In genomic region chr5:103112910-103113309, GRCh38 we compare ENCODE assay signal across 21 cellular contexts.
"Had no signal": no experiment of that assay in that cellular context is flagged by ENCODE, and none has a peak within 500 bp of the region (broad histone marks: within the 10 kb centered on the region; RNA-seq: fewer than 3 reads in every experiment).

No MANE protein-coding gene starts in this region.

- H3K4me1 ChIP-seq: thyroid gland had no signal

- H3K4me1 Mint-ChIP-seq: nephron progenitor cell had no signal

- H3K4me3 Mint-ChIP-seq: activated CD4-positive, alpha-beta memory T cell treated with anti-CD3 and anti-CD28 coated beads for 36 hours; activated CD4-positive, alpha-beta T cell treated with anti-CD3 and anti-CD28 coated beads for 36 hours; activated naive CD4-positive, alpha-beta T cell treated with anti-CD3 and anti-CD28 coated beads, Interleukin-2, amount 50 U/mL, for 24 hours; memory B cell; nephron progenitor cell had no signal

- H3K27me3 Mint-ChIP-seq: activated CD4-positive, alpha-beta memory T cell treated with anti-CD3 and anti-CD28 coated beads for 36 hours; activated CD4-positive, alpha-beta T cell treated with anti-CD3 and anti-CD28 coated beads for 36 hours; activated naive CD4-positive, alpha-beta T cell treated with anti-CD3 and anti-CD28 coated beads, Interleukin-2, amount 50 U/mL, for 24 hours; memory B cell had no signal

- H3K9me3 ChIP-seq: ascending aorta, gastroesophageal sphincter, heart left ventricle, left lung, thyroid gland had no signal

- ATAC-seq: activated CD4-positive, alpha-beta T cell treated with anti-CD3 and anti-CD28 coated beads for 36 hours; esophagus mucosa; gastroesophageal sphincter; left lung had no signal

- H3K27ac ChIP-seq: ascending aorta, gastroesophageal sphincter, thyroid gland, WERI-Rb-1 had no signal

- DNase-seq: activated CD4-positive, alpha-beta memory T cell treated with anti-CD3 and anti-CD28 coated beads for 36 hours; activated CD4-positive, alpha-beta T cell treated with anti-CD3 and anti-CD28 coated beads for 36 hours; activated effector memory CD4-positive, alpha-beta T cell treated with anti-CD3 and anti-CD28 coated beads, Interleukin-2, amount 50 U/mL, for 16 hours; activated T-cell treated with anti-CD3 and anti-CD28 coated beads, Interleukin-2, amount 50 U/mL, for 1 hour; cerebellar nuclear complex; cortex of kidney; effector CD4-positive, alpha-beta T cell; heart left ventricle; nephron progenitor cell; stimulated activated CD4-positive, alpha-beta T cell treated with anti-CD3 and anti-CD28 coated beads, Interleukin-12 subunit alpha, Interleukin-12 subunit beta, amount 100 ng/mL, for 4 hours; stimulated activated CD4-positive, alpha-beta T cell treated with anti-CD3 and anti-CD28 coated beads, Interleukin-1b, Interleukin-23, amount 100 ng/mL, for 48 hours; stimulated activated CD8-positive, alpha-beta memory T cell treated with anti-CD3 and anti-CD28 coated beads, Interleukin-4, amount 100 ng/mL, for 48 hours; stimulated activated naive CD4-positive, alpha-beta T cell treated with Interleukin-2 at 50 U/mL for 16 hours; thyroid gland; WERI-Rb-1 had no signal

- H3K27ac Mint-ChIP-seq: memory B cell, nephron progenitor cell had no signal

- H3K4me3 ChIP-seq: ascending aorta, gastroesophageal sphincter, heart left ventricle, left lung, thyroid gland had no signal

- H3K9me3 Mint-ChIP-seq: activated naive CD4-positive, alpha-beta T cell treated with anti-CD3 and anti-CD28 coated beads, Interleukin-2, amount 50 U/mL, for 24 hours had no signal

- H3K36me3 ChIP-seq: ascending aorta, left lung, WERI-Rb-1 had no signal

- H3K27me3 ChIP-seq: ascending aorta, gastroesophageal sphincter, heart left ventricle, left lung, thyroid gland had no signal
